Comparison of ENCODE assay signal across 9 cellular contexts in genomic region chr14:61561144-61561543, GRCh38.
DNase-seq lines count a peak whose midpoint lies in the region; ATAC-seq and TF ChIP-seq lines count a peak whose summit lies in the region.
"Had no signal": no experiment of that assay in that cellular context is flagged by ENCODE, and none has a peak within 500 bp of the region (broad histone marks: within the 10 kb centered on the region; RNA-seq: fewer than 3 reads in every experiment).

No MANE protein-coding gene starts in this region.

- peak; percentile 24 for TF ChIP-seq CTCF in HFF-Myc (IDR thresholded peaks at IDR 0.05; ENCODE audit: low read depth, low read length, missing control alignments)

- no peak overlapping the region for H3K4me3 ChIP-seq in HFF-Myc (replicated peaks; ENCODE audit: low read depth, low read length)
- H3K4me3 ChIP-seq in adipocyte (ENCODE audit: low read length), result no peak overlapping the region

- H3K36me3 ChIP-seq in adipocyte (ENCODE audit: control insufficient read depth, insufficient read depth, low read length, severe bottlenecking), result no peaks in the 10 kb centered on the region

- H3K9me3 ChIP-seq in adipocyte (ENCODE audit: control insufficient read depth, low read length), result no peaks in the 10 kb centered on the region

- H3K27me3 ChIP-seq in adipocyte (replicated peaks; ENCODE audit: control insufficient read depth, insufficient read depth, low read length), result no peaks in the 10 kb centered on the region

- H3K4me1 ChIP-seq in adipocyte (ENCODE audit: control insufficient read depth, insufficient read depth, low read length), result peaks cover 80% of the 10 kb centered on the region

- no peak for ATAC-seq in GM19023 (IDR thresholded peaks at IDR 0.05; ENCODE audit: unreplicated experiment)
- ATAC-seq: activated CD4-positive, CD25-positive, alpha-beta regulatory T cell treated with anti-CD3 and anti-CD28 coated beads, Interleukin-2, amount 50 U/mL, for 24 hours had no signal

- peak overlapping the region; percentile 91 for H3K9ac ChIP-seq in adipocyte (ENCODE audit: low read length)

- no peak for DNase-seq in HFF-Myc (ENCODE audit: extremely low read depth, low read depth)
- peak; percentile 69 for DNase-seq in adipocyte (ENCODE audit: low read depth)
- peak; percentile 83 for DNase-seq in iris pigment epithelial cell (ENCODE audit: low read depth)
- peak; percentile 57 for DNase-seq in stromal cell of bone marrow (ENCODE audit: low read depth)
- no peak for DNase-seq in foreskin melanocyte
- no peak for DNase-seq in NCI-H1436 treated with DMSO at 0.1 percent for 48 hours (lab: John Stamatoyannopoulos, UW)
- DNase-seq: hippocampal formation had no signal

Comparison
In these comparisons a context has a peak if more than half of its experiments do, and no peak if none do; other contexts are left out.
1. DNase-seq: peak in adipocyte (single experiment), iris pigment epithelial cell (single experiment) and stromal cell of bone marrow (single experiment); none in HFF-Myc (single experiment), foreskin melanocyte (single experiment) and NCI-H1436 treated with DMSO at 0.1 percent for 48 hours (single experiment).